21 cellular contexts compared by ENCODE assay signal in the genomic region with DNA sequence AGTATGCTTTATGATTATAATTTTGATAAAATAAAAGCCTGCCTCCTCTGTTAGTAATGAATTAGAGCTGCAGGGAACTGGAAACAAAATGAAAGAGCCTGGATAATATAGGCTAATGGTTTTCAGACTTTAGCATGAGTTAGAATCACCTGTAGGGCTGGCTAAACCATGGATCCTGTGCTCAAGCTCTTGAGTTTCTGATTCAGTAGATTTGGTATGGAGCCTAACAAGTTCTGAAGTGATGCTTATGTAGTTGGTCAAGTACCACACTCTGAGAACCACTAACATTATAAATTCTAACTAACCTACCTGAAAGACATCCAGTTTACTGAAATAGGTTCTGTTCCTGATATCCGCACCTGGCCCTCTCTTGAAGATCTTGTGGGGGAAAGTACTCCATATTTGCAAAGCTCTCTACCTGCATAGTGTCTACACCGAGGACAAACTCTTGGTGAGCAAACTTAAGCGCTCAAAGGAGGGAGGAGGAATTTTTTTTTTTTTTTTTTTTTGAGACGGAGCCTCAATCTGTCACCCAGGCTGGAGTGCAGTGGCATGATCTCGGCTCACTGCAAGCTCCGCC. TPM values are rescaled to one million over a fixed set of nuclear protein-coding genes. Genes with fewer than 3 reads are reported as not detected.
"Had no signal": no experiment of that assay in that cellular context is flagged by ENCODE, and none has a peak within 500 bp of the region (broad histone marks: within the 10 kb centered on the region; RNA-seq: fewer than 3 reads in every experiment).

No MANE protein-coding gene starts in this region.

- ATAC-seq: left cardiac atrium, left ventricle myocardium superior, natural killer cell had no signal

- H3K9me3 ChIP-seq: ovary, right atrium auricular region, sigmoid colon, uterus had no signal

- DNase-seq: effector CD8-positive, alpha-beta T cell; foreskin melanocyte; head of caudate nucleus; kidney; left cardiac atrium; left ventricle myocardium superior; natural killer cell; ovary; sigmoid colon; stimulated activated CD4-positive, alpha-beta T cell treated with anti-CD3 and anti-CD28 coated beads, Interleukin-2, amount 100 ng/mL, for 24 hours; stimulated activated naive CD4-positive, alpha-beta T cell treated with Interleukin-2 at 50 U/mL for 16 hours; uterus had no signal

- H3K27me3 ChIP-seq: hepatocyte, ovary, right atrium auricular region, sigmoid colon, uterus had no signal

- FAIRE-seq: kidney had no signal

- H2AFZ ChIP-seq: hepatocyte had no signal

- H3K79me2 ChIP-seq: hepatocyte had no signal

- H3K4me2 ChIP-seq: hepatocyte had no signal

- H3K36me3 ChIP-seq: ovary, right atrium auricular region, sigmoid colon, uterus had no signal

- H3K27ac ChIP-seq: coronary artery, hepatocyte, ovary, right atrium auricular region, sigmoid colon, skin epidermis, uterus had no signal

- H3K4me1 ChIP-seq: right atrium auricular region, sigmoid colon, uterus had no signal

- H3K4me3 ChIP-seq: coronary artery, hepatocyte, ovary, right atrium auricular region, sigmoid colon, skin epidermis, uterus had no signal

RNA-seq across cellular contexts. Expression of a gene that starts 59.4 kb away (rescaled TPM):
- total RNA-seq: dermis microvascular lymphatic vessel endothelial cell, hepatocyte, kidney, left cardiac atrium, left ventricle myocardium superior, mucosa of gallbladder, myocyte, natural killer cell, ovary, posterior vena cava, right atrium auricular region, sigmoid colon, uterus had no signal
- polyA plus RNA-seq: esophagus, hepatocyte, ovary had no signal
